ENCODE assay signal across 8 cellular contexts in the genomic region with DNA sequence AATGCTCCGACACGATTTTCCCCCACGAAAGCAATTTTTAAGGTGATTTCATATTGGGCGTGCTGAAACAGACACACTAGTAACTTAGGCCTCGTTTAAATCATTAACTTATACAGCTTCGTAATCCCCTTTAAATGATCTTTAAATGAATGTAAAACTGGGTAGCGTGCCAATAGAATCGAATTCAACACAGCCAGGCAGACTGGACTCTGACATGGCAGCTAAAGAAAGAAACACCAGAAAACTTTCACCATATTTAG. TPM values are rescaled to one million over a fixed set of nuclear protein-coding genes. Genes with fewer than 3 reads are reported as not detected.
DNase-seq lines count a peak whose midpoint lies in the region; ATAC-seq, FAIRE-seq and TF ChIP-seq lines count a peak whose summit lies in the region.

No MANE protein-coding gene starts in this region.

- H3K4me3 ChIP-seq in K562 = peak overlapping the region; percentile 52
- H3K4me3 ChIP-seq in transverse colon = peak overlapping the region; percentile 33 to 66 (median 62)

- no peak for TF ChIP-seq POLR2A in K562 (conservative IDR thresholded peaks at IDR 0.05)
- TF ChIP-seq POLR2A in transverse colon (IDR thresholded peaks at IDR 0.05) = no peak

- no peak for DNase-seq in activated T-cell treated with anti-CD3 and anti-CD28 coated beads, Interleukin-2, amount 50 U/mL, for 4 hours
- DNase-seq in activated T-cell treated with anti-CD3 and anti-CD28 coated beads, Interleukin-2, amount 50 U/mL, for 48 hours = no peak
- no peak for DNase-seq in K562 (ENCODE audit: extremely low read depth in 1 of 4, low spot score in 3 of 4)
- no peak for DNase-seq in memory B cell (ENCODE audit: low spot score in 2 of 2)
- DNase-seq in transverse colon = no peak
- DNase-seq in T-helper 9 cell = no peak
- no peak for DNase-seq in G401 (ENCODE audit: low spot score)
- no peak for DNase-seq in HT-29 (ENCODE audit: low spot score)

- no peak for FAIRE-seq in K562 (lab: Jason Lieb, UNC)

- H3K27me3 Mint-ChIP-seq in activated T-cell treated with anti-CD3 and anti-CD28 coated beads, Interleukin-2, amount 50 U/mL, for 4 hours (ENCODE audit: low read depth) = peaks cover 24% of the 10 kb centered on the region
- peaks cover 38% of the 10 kb centered on the region for H3K27me3 Mint-ChIP-seq in memory B cell

- H3K79me2 ChIP-seq in K562 (ENCODE audit: control insufficient read depth, insufficient read depth, low read length) = peaks cover 22% of the 10 kb centered on the region

- H3K4me3 Mint-ChIP-seq in activated T-cell treated with anti-CD3 and anti-CD28 coated beads, Interleukin-2, amount 50 U/mL, for 4 hours = peak overlapping the region; percentile 75
- peak overlapping the region; percentile 55 for H3K4me3 Mint-ChIP-seq in memory B cell

- peaks cover 19% of the 10 kb centered on the region for H3K36me3 Mint-ChIP-seq in activated T-cell treated with anti-CD3 and anti-CD28 coated beads, Interleukin-2, amount 50 U/mL, for 4 hours (ENCODE audit: insufficient read depth)
- H3K36me3 Mint-ChIP-seq in memory B cell = peaks cover 2% of the 10 kb centered on the region

- H3K4me1 Mint-ChIP-seq in activated T-cell treated with anti-CD3 and anti-CD28 coated beads, Interleukin-2, amount 50 U/mL, for 4 hours (ENCODE audit: low read depth) = peaks cover 34% of the 10 kb centered on the region
- H3K4me1 Mint-ChIP-seq in memory B cell = peaks cover 30% of the 10 kb centered on the region

- H3K36me3 ChIP-seq in K562 (ENCODE audit: control insufficient read depth, insufficient read depth, low read length) (no peaks in the 10 kb centered on the region), transverse colon (no peaks in the 10 kb centered on the region)

- peak overlapping the region; percentile 76 for H3K4me2 ChIP-seq in K562 (ENCODE audit: insufficient read depth, low read length)

- 32% methylated on average over 8 of the region's 8 CpGs for WGBS in K562 (ENCODE audit: insufficient coverage, low coverage, missing lambda C conversion rate)
- WGBS in transverse colon (ENCODE audit: low coverage in 1 of 2), 2 donors = 6 to 23% methylated on average over 8 of the region's 8 CpGs

- peaks cover 26 to 43% of the 10 kb centered on the region in 2 experiments for H3K4me1 ChIP-seq in K562 (replicated peaks in 1 of 2; ENCODE audit: control insufficient read depth in 2 of 2, insufficient read depth in 2 of 2, low read length in 2 of 2)
- H3K4me1 ChIP-seq in transverse colon = peaks cover 19 to 42% (median 37%) of the 10 kb centered on the region in 4 donors

- TF ChIP-seq EP300 in K562 (IDR thresholded peaks at IDR 0.05; ENCODE audit: low read length) (no peak), transverse colon (IDR thresholded peaks at IDR 0.05; ENCODE audit: low read depth) (no peak)

- POLR2A ChIA-PET in K562 (lab: Yijun Ruan, JAX) = interaction anchor here (0.7 to 3.5 kb wide), 3 partner anchors 17 to 41 kb away, joined by 3 to 20 read pairs (median 8); no protein-coding TSS in a partner anchor

- BruUV-seq in K562 (replicated peaks; lab: Mats Ljungman, UMichigan) = no TSS peak

- no peak for ATAC-seq in activated T-cell treated with anti-CD3 and anti-CD28 coated beads, Interleukin-2, amount 50 U/mL, for 4 hours
- ATAC-seq in K562 (no peak), memory B cell (ENCODE audit: low read depth) (no peak)

- H2AFZ ChIP-seq in K562 (ENCODE audit: low read depth, low read length) = peak overlapping the region; percentile 79

- in situ Hi-C loops in K562 (cut with MboI) (loop anchor here (25.0 kb wide), 2 partner anchors 667 to 1592 kb away; no protein-coding TSS in a partner anchor), transverse colon (cut with MboI; ENCODE audit: low pct_ligation_motif_present in 1 of 4, low pct_unique_long_range_greater_than_20kb in 1 of 4, low sequenced_read_pairs in 3 of 4) (no loop called here), G401 (cut with HindIII; ENCODE audit: low sequenced_read_pairs) (no loop called here)

- H3K9me1 ChIP-seq in K562 (ENCODE audit: control insufficient read depth, insufficient read depth, low read length) = no peaks in the 10 kb centered on the region

- CTCF ChIA-PET in K562 (lab: Yijun Ruan, JAX; ENCODE audit: low intra/inter-chr PET ratio) = no interaction called here

- H4K20me1 ChIP-seq in K562 (replicated peaks; ENCODE audit: control insufficient read depth, insufficient read depth, low read length) = peaks cover 6% of the 10 kb centered on the region

- TF ChIP-seq RAD21 in K562 (CRISPR knock-in tag; conservative IDR thresholded peaks at IDR 0.05 in 1 of 2, IDR thresholded peaks at IDR 0.05 in 1 of 2) = no peak

- H3K9me3 ChIP-seq in K562 (replicated peaks; ENCODE audit: control insufficient read depth, insufficient read depth, low read depth, low read length) (no peaks in the 10 kb centered on the region; the same call in none of the 2 replicates), transverse colon (peaks cover 2 to 6% of the 10 kb centered on the region in 2 donors)

- no peaks in the 10 kb centered on the region for H3K27me3 ChIP-seq in K562 (ENCODE audit: control insufficient read depth in 2 of 2, insufficient read depth in 2 of 2, low read length in 2 of 2)
- peaks cover 5% of the 10 kb centered on the region for H3K27me3 ChIP-seq in transverse colon

- TF ChIP-seq CTCF in K562 (IDR thresholded peaks at IDR 0.05 in 2 of 3, conservative IDR thresholded peaks at IDR 0.05 in 1 of 3; ENCODE audit: insufficient read depth in 2 of 3, low read depth in 1 of 3, low read length in 3 of 3) (no peak), transverse colon (IDR thresholded peaks at IDR 0.05) (peak in 1 of 5 experiments; percentile 21)

- peak overlapping the region; percentile 75 to 93 for H3K9ac ChIP-seq in K562 (ENCODE audit: insufficient read depth in 1 of 2, low read depth in 2 of 2, low read length in 2 of 2)

- no peak overlapping the region for H3K27ac Mint-ChIP-seq in memory B cell

- H3K27ac ChIP-seq in K562 (ENCODE audit: extremely low read depth, low read depth, low read length) (peak overlapping the region; percentile 92), transverse colon (peak overlapping the region; percentile 93 to 100 (median 96))

- intact Hi-C loops in K562 (cut with micrococcal nuclease) (loop anchor here (5.0 kb wide), 1 partner anchor 1787 kb away; no protein-coding TSS in a partner anchor), transverse colon (cut with DNase I; ENCODE audit: low total_unique reads) (loop anchor here (5.0 kb wide), 1 partner anchor 527 kb away; no protein-coding TSS in a partner anchor)

- peaks cover 2% of the 10 kb centered on the region for H3K9me3 Mint-ChIP-seq in activated T-cell treated with anti-CD3 and anti-CD28 coated beads, Interleukin-2, amount 50 U/mL, for 4 hours
- H3K9me3 Mint-ChIP-seq in memory B cell = peaks cover 3% of the 10 kb centered on the region

TF ChIP-seq in K562, 482 proteins besides CTCF, POLR2A, EP300 and RAD21 (continues in another document):
- TF ChIP-seq SMAD3 (CRISPR knock-in tag; conservative IDR thresholded peaks at IDR 0.05) (no peak), PTBP1 (IDR thresholded peaks at IDR 0.05; ENCODE audit: low read depth, low read length) (no peak), MEIS2 (IDR thresholded peaks at IDR 0.05; ENCODE audit: partially characterized antibody) (no peak), BCOR (IDR thresholded peaks at IDR 0.05) (no peak), HDAC2 (IDR thresholded peaks at IDR 0.05) (0 out of 2 replicates have a peak, but pooled peaks have one; percentile 7), RBM17 (IDR thresholded peaks at IDR 0.05; ENCODE audit: borderline replicate concordance, low read depth, low read length) (no peak), ZNF668 (CRISPR knock-in tag; IDR thresholded peaks at IDR 0.05) (no peak), NCOR1 (IDR thresholded peaks at IDR 0.05) (no peak)
- TF ChIP-seq, protein P1, sequence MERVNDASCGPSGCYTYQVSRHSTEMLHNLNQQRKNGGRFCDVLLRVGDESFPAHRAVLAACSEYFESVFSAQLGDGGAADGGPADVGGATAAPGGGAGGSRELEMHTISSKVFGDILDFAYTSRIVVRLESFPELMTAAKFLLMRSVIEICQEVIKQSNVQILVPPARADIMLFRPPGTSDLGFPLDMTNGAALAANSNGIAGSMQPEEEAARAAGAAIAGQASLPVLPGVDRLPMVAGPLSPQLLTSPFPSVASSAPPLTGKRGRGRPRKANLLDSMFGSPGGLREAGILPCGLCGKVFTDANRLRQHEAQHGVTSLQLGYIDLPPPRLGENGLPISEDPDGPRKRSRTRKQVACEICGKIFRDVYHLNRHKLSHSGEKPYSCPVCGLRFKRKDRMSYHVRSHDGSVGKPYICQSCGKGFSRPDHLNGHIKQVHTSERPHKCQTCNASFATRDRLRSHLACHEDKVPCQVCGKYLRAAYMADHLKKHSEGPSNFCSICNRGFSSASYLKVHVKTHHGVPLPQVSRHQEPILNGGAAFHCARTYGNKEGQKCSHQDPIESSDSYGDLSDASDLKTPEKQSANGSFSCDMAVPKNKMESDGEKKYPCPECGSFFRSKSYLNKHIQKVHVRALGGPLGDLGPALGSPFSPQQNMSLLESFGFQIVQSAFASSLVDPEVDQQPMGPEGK (CRISPR knock-in tag; IDR thresholded peaks at IDR 0.05; ENCODE audit: borderline replicate concordance) = no peak

RNA-seq across cellular contexts. Expression of gene ID2, which starts 2.4 kb away (rescaled TPM):
- total RNA-seq in activated T-cell treated with anti-CD3 and anti-CD28 coated beads, Interleukin-2, amount 50 U/mL, for 4 hours = 100 to 1,000 TPM; 192 to 271 (median 225) TPM
- total RNA-seq in K562 (2011; cell fraction: chromatin; rRNA removed; ENCODE audit: low replicate concordance) = 13.4 and 28.3 TPM in 2 replicates
- total RNA-seq in K562 (2011; cell fraction: nucleolus; rRNA removed) = 27.2 and 33.5 TPM in 2 replicates
- 24.2 and 26.6 TPM in 2 replicates for total RNA-seq in K562 (2011; cell fraction: nucleoplasm; rRNA removed)
- total RNA-seq in K562 (2014; rRNA removed) = 11.3 and 16.6 TPM in 2 replicates
- 9.3 and 11.0 TPM in 2 replicates for total RNA-seq in K562 (2014; rRNA removed; fragmentation: Illumina TruSeq; extraction: Trizol)
- total RNA-seq in K562 (2015; rRNA removed; fragmentation: Illumina TruSeq; extraction: Trizol) = 6.2 and 8.0 TPM in 2 replicates
- total RNA-seq in K562 (2021) = 8.3 and 11.1 TPM in 2 replicates
- polyA plus RNA-seq in K562 (2011; rRNA removed) = 16.7 and 29.0 TPM in 2 replicates
- 22.2 and 66.4 TPM in 2 replicates for polyA plus RNA-seq in K562 (2011; cell fraction: cytosol; rRNA removed)
- polyA plus RNA-seq in K562 (2011; cell fraction: nucleus; rRNA removed) = 29.5 and 79.3 TPM in 2 replicates
- 20.6 and 22.3 TPM in 2 replicates for polyA plus RNA-seq in K562 (2012)
- polyA plus RNA-seq in K562 (2014; fragmentation: Illumina TruSeq; extraction: Trizol) = 14.9 and 20.5 TPM in 2 replicates
- 10 to 100 TPM; 17.4 to 23.1 TPM for polyA plus RNA-seq in K562 (2014; fragmentation: Nextera tagmentation; extraction: Ambion mirVana)
- polyA plus RNA-seq in K562 (2014; rRNA removed) = 28.8 and 35.7 TPM in 2 replicates
- 8.8 and 21.6 TPM in 2 replicates for polyA minus RNA-seq in K562 (2011; rRNA and poly(A)+ RNA removed)
- 6.0 and 9.3 TPM in 2 replicates for polyA minus RNA-seq in K562 (2011; cell fraction: cytosol; rRNA and poly(A)+ RNA removed)
- polyA minus RNA-seq in K562 (2011; cell fraction: nucleus; rRNA and poly(A)+ RNA removed) = 38.2 and 39.5 TPM in 2 replicates
- 100 to 1,000 TPM; 329 to 437 (median 382) TPM for total RNA-seq in transverse colon
- total RNA-seq in G401 (2014; rRNA removed; shearing (Covaris generic)) = 293 and 327 TPM in 2 replicates
- total RNA-seq in HT-29 (2014; rRNA removed; shearing (Covaris generic)) = 152 and 161 TPM in 2 replicates
